8 cellular contexts compared by ENCODE assay signal in the genomic region with DNA sequence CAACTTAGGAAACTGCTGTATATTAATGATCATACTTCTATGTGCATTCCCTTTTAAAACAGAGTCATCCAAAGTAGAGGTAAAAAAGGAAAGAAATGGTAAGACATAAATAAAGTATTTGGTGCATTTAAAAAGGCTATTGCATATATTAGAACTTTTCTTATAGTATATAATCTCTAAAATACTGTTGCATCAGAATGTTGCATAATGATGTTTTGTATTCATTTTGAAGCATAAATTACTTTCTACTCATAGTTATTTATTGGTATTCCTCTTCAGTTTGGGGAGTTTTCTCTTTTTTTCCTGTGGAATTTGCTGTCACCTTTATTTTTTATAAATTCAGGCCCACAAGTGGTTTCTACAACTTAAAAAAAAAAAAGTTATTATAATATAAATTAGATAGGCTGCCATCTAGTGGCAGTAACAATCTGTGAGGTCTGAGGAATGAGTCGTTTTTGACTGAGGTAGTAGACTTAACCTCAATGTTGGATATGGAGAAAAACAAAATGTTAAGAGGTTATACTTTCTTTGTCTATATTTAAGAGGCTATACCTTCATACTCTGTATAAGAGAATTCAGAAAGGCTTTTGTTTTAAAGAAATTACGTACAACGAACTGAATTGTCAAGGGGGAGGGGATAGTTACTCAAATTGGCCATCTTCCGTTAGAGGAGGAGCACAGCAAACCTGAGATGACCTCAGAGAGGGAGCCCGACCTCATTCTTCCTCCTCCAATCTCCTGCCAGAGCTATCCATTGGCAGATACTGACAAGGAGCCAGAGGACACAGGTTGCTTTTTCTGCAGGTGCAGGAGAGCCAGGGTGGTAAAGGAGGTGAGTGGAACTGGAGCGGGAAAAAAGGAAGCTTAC. TPM values are rescaled to one million over a fixed set of nuclear protein-coding genes. Genes with fewer than 3 reads are reported as not detected.
DNase-seq lines count a peak whose midpoint lies in the region; ATAC-seq and TF ChIP-seq lines count a peak whose summit lies in the region.

No MANE protein-coding gene starts in this region.

- no peaks in the 10 kb centered on the region for H3K9me3 ChIP-seq in Peyer's patch

- H3K27ac ChIP-seq in Peyer's patch (no peak overlapping the region), brain microvascular endothelial cell (no peak overlapping the region)

- H3K36me3 ChIP-seq in Peyer's patch (no peaks in the 10 kb centered on the region), brain microvascular endothelial cell (replicated peaks) (no peaks in the 10 kb centered on the region)

- H3K4me3 Mint-ChIP-seq in stimulated activated naive CD8-positive, alpha-beta T cell treated with anti-CD3 and anti-CD28 coated beads, Interleukin-15, amount 100 ng/mL, for 72 hours, result peak overlapping the region in 1 of 2 donors; percentile 75

- no peak overlapping the region for H3K27ac Mint-ChIP-seq in stimulated activated naive CD8-positive, alpha-beta T cell treated with anti-CD3 and anti-CD28 coated beads, Interleukin-15, amount 100 ng/mL, for 72 hours

- TF ChIP-seq POLR2A in Peyer's patch (IDR thresholded peaks at IDR 0.05), result no peak

- in situ Hi-C loops in brain microvascular endothelial cell (cut with HindIII; ENCODE audit: low pct_ligation_motif_present, low sequenced_read_pairs), result no loop called here

- peak; percentile 42 for DNase-seq in stimulated activated CD4-positive, alpha-beta T cell treated with anti-CD3 and anti-CD28 coated beads, Interleukin-15, amount 100 ng/mL, for 24 hours
- no peak for DNase-seq in stimulated activated CD4-positive, alpha-beta T cell treated with anti-CD3 and anti-CD28 coated beads, Interleukin-12 subunit alpha, Interleukin-12 subunit beta, amount 100 ng/mL, for 4 hours
- peak in 2 of 3 donors; percentile 57 to 66 for DNase-seq in Peyer's patch
- DNase-seq in brain microvascular endothelial cell, result peak; percentile 55
- peak; percentile 73 for DNase-seq in iPS-NIHi7 (ENCODE audit: extremely low spot score)
- no peak for DNase-seq in stimulated activated naive CD8-positive, alpha-beta T cell treated with anti-CD3 and anti-CD28 coated beads, Interleukin-15, amount 100 ng/mL, for 72 hours

- H3K9me3 Mint-ChIP-seq in stimulated activated naive CD8-positive, alpha-beta T cell treated with anti-CD3 and anti-CD28 coated beads, Interleukin-15, amount 100 ng/mL, for 72 hours, result no peaks in the 10 kb centered on the region

- peak; percentile 35 to 70 (median 51) for TF ChIP-seq CTCF in Peyer's patch (IDR thresholded peaks at IDR 0.05)
- peak; percentile 48 for TF ChIP-seq CTCF in brain microvascular endothelial cell (IDR thresholded peaks at IDR 0.05; ENCODE audit: low read depth, low read length, missing control alignments)

- no peaks in the 10 kb centered on the region for H3K27me3 ChIP-seq in Peyer's patch
- H3K27me3 ChIP-seq in brain microvascular endothelial cell (replicated peaks), result no peaks in the 10 kb centered on the region

- peak; percentile 51 for ATAC-seq in HG03066 (IDR thresholded peaks at IDR 0.05; ENCODE audit: low read depth, unreplicated experiment)
- peak; percentile 63 for ATAC-seq in stimulated activated naive CD8-positive, alpha-beta T cell treated with anti-CD3 and anti-CD28 coated beads, Interleukin-15, amount 100 ng/mL, for 72 hours
- no peak for ATAC-seq in GM19324 (IDR thresholded peaks at IDR 0.05; ENCODE audit: low FRiP score, unreplicated experiment)

- no peaks in the 10 kb centered on the region for H3K4me1 ChIP-seq in Peyer's patch

- H3K4me1 Mint-ChIP-seq in stimulated activated naive CD8-positive, alpha-beta T cell treated with anti-CD3 and anti-CD28 coated beads, Interleukin-15, amount 100 ng/mL, for 72 hours, result peaks cover 4% of the 10 kb centered on the region

- H3K4me3 ChIP-seq in Peyer's patch (no peak overlapping the region), brain microvascular endothelial cell (ENCODE audit: low read depth, low read length) (no peak overlapping the region)

- H3K27me3 Mint-ChIP-seq in stimulated activated naive CD8-positive, alpha-beta T cell treated with anti-CD3 and anti-CD28 coated beads, Interleukin-15, amount 100 ng/mL, for 72 hours, result no peaks in the 10 kb centered on the region

RNA-seq across cellular contexts. Expression of a gene that starts 23.8 kb away (rescaled TPM):
- 10 to 100 TPM in 3 of 4 donors, 1 to 10 TPM in 1; 6.6 to 20.5 (median 15.9) TPM for total RNA-seq in Peyer's patch

RNA-seq across cellular contexts. Expression of a gene that starts 37.0 kb away (rescaled TPM):
- 10 to 100 TPM; 20.4 to 49.5 (median 29.3) TPM for total RNA-seq in Peyer's patch

Comparison
In these comparisons a context has a peak if more than half of its experiments do, and no peak if none do; other contexts are left out.
1. DNase-seq: peak in stimulated activated CD4-positive, alpha-beta T cell treated with anti-CD3 and anti-CD28 coated beads, Interleukin-15, amount 100 ng/mL, for 24 hours (single experiment), Peyer's patch (2 of 3), brain microvascular endothelial cell (single experiment) and iPS-NIHi7 (single experiment); none in stimulated activated CD4-positive, alpha-beta T cell treated with anti-CD3 and anti-CD28 coated beads, Interleukin-12 subunit alpha, Interleukin-12 subunit beta, amount 100 ng/mL, for 4 hours (single experiment) and stimulated activated naive CD8-positive, alpha-beta T cell treated with anti-CD3 and anti-CD28 coated beads, Interleukin-15, amount 100 ng/mL, for 72 hours (0 of 2).